Comparison of ENCODE assay signal across 8 cellular contexts in the genomic region with DNA sequence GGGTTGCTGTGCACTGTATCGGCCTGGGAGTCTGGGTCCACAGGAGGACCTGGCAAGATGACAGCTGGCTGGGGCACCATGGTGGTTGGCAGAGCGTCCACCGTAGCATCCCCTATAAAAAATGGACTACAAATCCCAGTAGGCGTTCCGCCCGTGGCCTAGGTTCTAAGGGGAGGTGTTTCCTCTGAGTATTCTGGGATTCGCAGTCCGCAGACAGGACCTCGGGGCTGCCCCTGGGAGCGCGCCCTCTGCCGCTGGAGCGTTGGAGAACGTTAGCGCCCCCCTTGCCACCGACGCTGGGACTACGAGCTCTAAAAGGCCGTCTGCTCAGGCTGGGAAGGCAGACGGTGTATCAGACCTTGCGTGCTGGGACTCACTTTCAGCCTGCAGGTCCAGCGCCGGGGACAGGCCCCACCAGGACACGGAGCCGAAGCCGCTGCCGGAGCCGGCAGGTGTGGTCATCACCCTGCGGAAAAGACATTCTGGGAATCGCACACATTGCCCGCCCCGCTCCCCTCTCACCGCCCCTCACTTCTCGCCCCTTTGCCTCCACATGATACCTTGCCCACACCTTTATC. TPM values are rescaled to one million over a fixed set of nuclear protein-coding genes. Genes with fewer than 3 reads are reported as not detected.
DNase-seq lines count a peak whose midpoint lies in the region; ATAC-seq and TF ChIP-seq lines count a peak whose summit lies in the region.

No MANE protein-coding gene starts in this region.

- no peaks in the 10 kb centered on the region for H3K4me1 Mint-ChIP-seq in Caco-2 (ENCODE audit: low read depth, unreplicated experiment)

- H3K27ac ChIP-seq in WERI-Rb-1 (no peak overlapping the region), stomach (no peak overlapping the region)
- no peak overlapping the region for H3K27ac ChIP-seq in effector memory CD4-positive, alpha-beta T cell (ENCODE audit: insufficient read depth, low read length, poor library complexity, severe bottlenecking)

- POLR2A ChIA-PET in Caco-2 (lab: Charles Lee), result interaction anchor here (1.2 kb wide), 1 partner anchor 173 kb away, joined by 4 read pairs; a partner anchor contains a TSS

- H3K9me3 ChIP-seq in Caco-2 (no peaks in the 10 kb centered on the region), WERI-Rb-1 (ENCODE audit: severe bottlenecking) (no peaks in the 10 kb centered on the region), stomach (no peaks in the 10 kb centered on the region)
- H3K9me3 ChIP-seq in effector memory CD4-positive, alpha-beta T cell (ENCODE audit: control insufficient read depth, low read length), result no peaks in the 10 kb centered on the region

- TF ChIP-seq CTCF in Caco-2 (IDR thresholded peaks at IDR 0.05; ENCODE audit: insufficient read depth in 1 of 2, low read depth in 1 of 2, low read length in 1 of 2, severe bottlenecking in 1 of 2, unreplicated experiment in 1 of 2) (peak; percentile 67 to 97), WERI-Rb-1 (IDR thresholded peaks at IDR 0.05; ENCODE audit: low read depth, low read length) (peak; percentile 75), stomach (IDR thresholded peaks at IDR 0.05) (peak in 1 of 7 experiments; percentile 40)

- BruUV-seq in Caco-2 (replicated peaks; lab: Mats Ljungman, UMichigan), result no TSS peak

- peaks cover 11% of the 10 kb centered on the region for H3K27me3 Mint-ChIP-seq in Caco-2 (ENCODE audit: insufficient read depth, unreplicated experiment)

- H3K4me1 ChIP-seq in Caco-2 (no peaks in the 10 kb centered on the region), stomach (peaks cover 0 to 18% (median 17%) of the 10 kb centered on the region in 4 donors)
- H3K4me1 ChIP-seq in effector memory CD4-positive, alpha-beta T cell (ENCODE audit: control insufficient read depth, insufficient read depth, low read length, poor library complexity, severe bottlenecking), result peaks cover 11% of the 10 kb centered on the region

- peak overlapping the region; percentile 79 for H3K4me3 Mint-ChIP-seq in Caco-2 (ENCODE audit: unreplicated experiment)

- peak overlapping the region; percentile 80 for H3K27ac Mint-ChIP-seq in Caco-2 (ENCODE audit: unreplicated experiment)

- TF ChIP-seq POLR2A in stomach (IDR thresholded peaks at IDR 0.05), result no peak

- TF ChIP-seq EP300 in stomach (IDR thresholded peaks at IDR 0.05), result no peak

- peak overlapping the region; percentile 73 for H3K4me3 ChIP-seq in Caco-2 (ENCODE audit: low read depth, low read length)
- peak overlapping the region; percentile 52 for H3K4me3 ChIP-seq in WERI-Rb-1 (ENCODE audit: low read depth, low read length)
- peak overlapping the region; percentile 11 for H3K4me3 ChIP-seq in effector memory CD4-positive, alpha-beta T cell (ENCODE audit: insufficient read depth, low read depth, low read length, poor library complexity, severe bottlenecking)
- H3K4me3 ChIP-seq in stomach, result peak overlapping the region; percentile 33 to 62 (median 48)

- CTCF ChIA-PET in Caco-2 (lab: Charles Lee), result interaction anchor here (0.5 to 3.1 kb wide), 9 partner anchors 10 to 475 kb away, joined by 3 to 20 read pairs (median 5); a partner anchor contains a TSS

- no peaks in the 10 kb centered on the region for H3K27me3 ChIP-seq in Caco-2 (replicated peaks; ENCODE audit: control insufficient read depth, insufficient read depth, low read length)
- peaks cover 5% of the 10 kb centered on the region for H3K27me3 ChIP-seq in WERI-Rb-1 (ENCODE audit: insufficient read depth, low read depth, severe bottlenecking)
- peaks cover 35% of the 10 kb centered on the region for H3K27me3 ChIP-seq in effector memory CD4-positive, alpha-beta T cell (replicated peaks; ENCODE audit: control insufficient read depth, insufficient read depth, low read length, poor library complexity, severe bottlenecking)
- peaks cover 28 to 100% (median 74%) of the 10 kb centered on the region in 3 donors for H3K27me3 ChIP-seq in stomach

- intact Hi-C loops in Caco-2 (cut with micrococcal nuclease; ENCODE audit: unreplicated experiment) (loop anchor here (1.0 to 2.0 kb wide), 3 partner anchors 25 to 173 kb away; a partner anchor contains a TSS), stomach (cut with DNase I; ENCODE audit: low total_unique reads) (no loop called here)

- H3K36me3 Mint-ChIP-seq in Caco-2 (ENCODE audit: insufficient read depth, unreplicated experiment), result peaks cover 11% of the 10 kb centered on the region

- peak; percentile 87 to 90 for DNase-seq in Caco-2
- peak; percentile 98 for DNase-seq in NCI-H2227 treated with DMSO at 0.1 percent for 48 hours (lab: John Stamatoyannopoulos, UW)
- DNase-seq in WERI-Rb-1, result peak; percentile 90
- DNase-seq in effector memory CD4-positive, alpha-beta T cell, result no peak
- DNase-seq in medulla oblongata (ENCODE audit: extremely low spot score), result peak; percentile 81
- peak; percentile 72 for DNase-seq in stomach
- DNase-seq in effector CD8-positive, alpha-beta T cell (lab: John Stamatoyannopoulos, UW), result no peak

- ATAC-seq in HG02642 (IDR thresholded peaks at IDR 0.05; ENCODE audit: poor library complexity, unreplicated experiment), result peak; percentile 17

- H3K36me3 ChIP-seq in Caco-2 (ENCODE audit: control insufficient read depth, insufficient read depth, low read length), result no peaks in the 10 kb centered on the region
- H3K36me3 ChIP-seq in WERI-Rb-1, result no peaks in the 10 kb centered on the region
- no peaks in the 10 kb centered on the region for H3K36me3 ChIP-seq in effector memory CD4-positive, alpha-beta T cell (ENCODE audit: control insufficient read depth, insufficient read depth, low read length)
- H3K36me3 ChIP-seq in stomach, result no peaks in the 10 kb centered on the region

- 0 to 3% (median 2%) methylated on average over 10 to 34 of the region's 34 CpGs for WGBS in stomach, 5 donors

- H3K9me3 Mint-ChIP-seq in Caco-2 (ENCODE audit: unreplicated experiment), result no peaks in the 10 kb centered on the region

RNA-seq across cellular contexts. Expression of a gene that starts 0.4 kb away (rescaled TPM):
- 0.45 and 0.91 TPM in 2 replicates for total RNA-seq in Caco-2 (2022)
- 1 to 10 TPM in 1 of 5 donors, not detected in 4; 1.9 TPM for total RNA-seq in stomach
- under 1 TPM in 2 of 3 donors, not detected in 1; 0.68 to 0.75 TPM for polyA plus RNA-seq in stomach

RNA-seq across cellular contexts. Expression of a gene that starts 8.5 kb away (rescaled TPM):
- 2.9 and 4.2 TPM in 2 replicates for total RNA-seq in Caco-2 (2022)
- not detected for total RNA-seq in stomach
- polyA plus RNA-seq in stomach, result 10 to 100 TPM in 1 of 3 donors, 1 to 10 TPM in 2; 4.2 to 14.1 (median 7.8) TPM

RNA-seq across cellular contexts. Expression of a gene that starts 14.0 kb away (rescaled TPM):
- not detected in 2 replicates for total RNA-seq in Caco-2 (2022)
- 1 to 10 TPM in 1 of 5 donors, not detected in 4; 1.8 TPM for total RNA-seq in stomach
- 1 to 10 TPM in 2 of 3 donors, under 1 TPM in 1; 0.20 to 2.8 (median 1.7) TPM for polyA plus RNA-seq in stomach

RNA-seq across cellular contexts. Expression of a gene that starts 17.0 kb away (rescaled TPM):
- total RNA-seq in Caco-2 (2022) (11.8 and 18.0 TPM in 2 replicates), stomach (1 to 10 TPM in 1 of 5 donors, not detected in 4; 1.1 TPM)
- 10 to 100 TPM in 1 of 3 donors, 1 to 10 TPM in 1, under 1 TPM in 1; 0.87 to 19.6 (median 6.7) TPM for polyA plus RNA-seq in stomach

RNA-seq across cellular contexts. Expression of a gene that starts 43.3 kb away (rescaled TPM):
- 2.3 and 2.7 TPM in 2 replicates for total RNA-seq in Caco-2 (2022)
- total RNA-seq in stomach, result 10 to 100 TPM; 34.9 to 83.9 (median 52.5) TPM
- 10 to 100 TPM in 2 of 3 donors, 1 to 10 TPM in 1; 5.3 to 22.5 (median 17.3) TPM for polyA plus RNA-seq in stomach

Comparison
In these comparisons a context has a peak if more than half of its experiments do, and no peak if none do; other contexts are left out.
1. DNase-seq: peak in Caco-2 (2 of 2), NCI-H2227 treated with DMSO at 0.1 percent for 48 hours (single experiment), WERI-Rb-1 (single experiment), medulla oblongata (single experiment) and stomach (single experiment); none in effector memory CD4-positive, alpha-beta T cell (0 of 3) and effector CD8-positive, alpha-beta T cell (single experiment).
2. H3K4me3 ChIP-seq: peak in every context shown above with its lines; median percentile 73 in Caco-2; 52 in WERI-Rb-1; 48 in stomach; 11 in effector memory CD4-positive, alpha-beta T cell.